ENCODE assay signal across 8 cellular contexts in the genomic region with DNA sequence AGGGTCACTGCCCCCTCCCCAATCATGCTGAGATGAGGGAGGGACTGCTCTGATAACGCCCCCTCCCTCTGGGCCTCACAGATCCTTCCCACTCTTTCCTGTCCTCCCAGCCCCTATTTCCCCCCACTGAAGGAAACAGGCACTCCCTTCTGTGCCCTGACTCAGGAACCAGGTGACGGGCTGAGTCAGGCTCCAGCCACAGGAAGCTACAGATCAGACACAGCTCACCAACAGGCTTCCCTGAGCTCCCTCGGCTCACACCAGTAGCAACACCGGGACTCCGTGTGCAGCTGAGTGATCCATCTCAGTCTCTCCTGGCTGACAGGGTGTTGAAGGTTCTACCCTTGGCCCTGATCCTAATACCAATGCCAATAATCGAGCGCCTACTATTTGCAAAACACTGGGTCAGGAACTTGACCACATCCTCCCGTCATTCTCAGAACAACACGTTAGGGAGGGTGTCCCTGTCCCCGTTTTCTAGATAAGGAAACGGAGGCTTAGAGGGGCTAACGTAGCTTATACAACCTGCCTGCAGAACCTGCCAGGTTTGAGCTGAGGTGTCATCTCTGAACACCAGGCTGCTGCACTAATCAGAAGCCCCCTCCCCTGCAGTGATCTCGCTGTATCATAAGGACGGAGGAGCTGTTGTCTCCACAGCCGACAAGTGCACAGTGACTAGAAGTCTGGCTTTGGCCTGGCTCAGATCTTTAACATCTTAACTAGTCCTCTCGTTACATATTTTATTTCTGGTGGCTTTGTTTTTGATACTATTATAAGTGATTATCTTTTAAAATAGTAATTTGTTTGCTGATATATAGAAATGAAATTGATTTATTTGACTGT. TPM values are rescaled to one million over a fixed set of nuclear protein-coding genes. Genes with fewer than 3 reads are reported as not detected.
DNase-seq lines count a peak whose midpoint lies in the region; ATAC-seq, FAIRE-seq and TF ChIP-seq lines count a peak whose summit lies in the region.
"Not testable (repeated sequence)": the region's sequence is repeated elsewhere in the genome, so short reads cannot be mapped to it uniquely, and the experiment has no call there.

No MANE protein-coding gene starts in this region.

- DNase-seq in 8988T (peak; percentile 56), NCI-H226 (peak; percentile 86), kidney epithelial cell (ENCODE audit: low read depth) (peak; percentile 65), retinal pigment epithelial cell (ENCODE audit: low read depth) (peak; percentile 66)
- DNase-seq in GM12891 (ENCODE audit: insufficient read length, low spot score); WTC11 (ENCODE audit: low spot score); activated naive CD4-positive, alpha-beta T cell treated with anti-CD3 and anti-CD28 coated beads, Interleukin-2, amount 50 U/mL, for 72 hours (ENCODE audit: low spot score in 2 of 2): not testable (repeated sequence)

- FAIRE-seq in GM12891 (lab: Jason Lieb, UNC): peak; percentile 43

- CTCF ChIA-PET in WTC11 (lab: Charles Lee): not testable (repeated sequence)

- not testable (repeated sequence) for H3K36me3 ChIP-seq in kidney epithelial cell (ENCODE audit: control insufficient read depth, insufficient read depth, low read length)

- ATAC-seq in WTC11 (peak; percentile 22; the same call in 1 of the 2 replicates), esophagus mucosa (peak; percentile 84)
- peak; percentile 94 to 99 for ATAC-seq in activated naive CD4-positive, alpha-beta T cell treated with anti-CD3 and anti-CD28 coated beads, Interleukin-2, amount 50 U/mL, for 72 hours

- not testable (repeated sequence) for H3K4me3 Mint-ChIP-seq in WTC11

- not testable (repeated sequence) for H3K27me3 ChIP-seq in kidney epithelial cell (ENCODE audit: control insufficient read depth, insufficient read depth, low read length)

- POLR2A ChIA-PET in WTC11 (lab: Charles Lee): not testable (repeated sequence)

- not testable (repeated sequence) for TF ChIP-seq CTCF in WTC11 (IDR thresholded peaks at IDR 0.05); kidney epithelial cell (IDR thresholded peaks at IDR 0.05; ENCODE audit: insufficient read depth, low read length, poor library complexity, severe bottlenecking); retinal pigment epithelial cell (conservative IDR thresholded peaks at IDR 0.05; ENCODE audit: low read depth, low read length)

- not testable (repeated sequence) for H3K4me1 Mint-ChIP-seq in WTC11

- H3K27me3 Mint-ChIP-seq in WTC11 (ENCODE audit: low read depth): not testable (repeated sequence)

- not testable (repeated sequence) for TF ChIP-seq POLR2A in GM12891 (IDR thresholded peaks at IDR 0.05; ENCODE audit: low read depth, low read length)

- not testable (repeated sequence) for H3K9me3 Mint-ChIP-seq in WTC11; activated naive CD4-positive, alpha-beta T cell treated with anti-CD3 and anti-CD28 coated beads, Interleukin-2, amount 50 U/mL, for 72 hours

- H3K4me3 ChIP-seq in kidney epithelial cell (ENCODE audit: low read depth, low read length); retinal pigment epithelial cell (ENCODE audit: low read length): not testable (repeated sequence)

- H3K36me3 Mint-ChIP-seq in WTC11; activated naive CD4-positive, alpha-beta T cell treated with anti-CD3 and anti-CD28 coated beads, Interleukin-2, amount 50 U/mL, for 72 hours: not testable (repeated sequence)

- not testable (repeated sequence) for H3K27ac Mint-ChIP-seq in WTC11
- H3K27ac Mint-ChIP-seq in activated naive CD4-positive, alpha-beta T cell treated with anti-CD3 and anti-CD28 coated beads, Interleukin-2, amount 50 U/mL, for 72 hours: peak overlapping the region in 1 of 2 donors; percentile 52

RNA-seq across cellular contexts. Expression of gene ARHGAP27, which starts 13.5 kb away (rescaled TPM):
- 16.0 TPM for polyA plus RNA-seq in GM12891 (2012; ENCODE audit: low read depth, missing spikeins)
- total RNA-seq in WTC11 (2021) (12.9 to 16.0 TPM (median 14.8 TPM) in 3 replicates), esophagus mucosa (69.0 TPM), kidney epithelial cell (36.4 and 51.6 TPM in 2 replicates)
- 10 to 100 TPM; 49.7 to 55.1 TPM for total RNA-seq in activated naive CD4-positive, alpha-beta T cell treated with anti-CD3 and anti-CD28 coated beads, Interleukin-2, amount 50 U/mL, for 72 hours

RNA-seq across cellular contexts. Expression of gene PLEKHM1, which starts 44.4 kb away (rescaled TPM):
- 5.7 TPM for polyA plus RNA-seq in GM12891 (2012; ENCODE audit: low read depth, missing spikeins)
- total RNA-seq in WTC11 (2021) (15.8 to 19.6 TPM (median 17.2 TPM) in 3 replicates), esophagus mucosa (112 TPM), kidney epithelial cell (33.8 and 42.6 TPM in 2 replicates)
- total RNA-seq in activated naive CD4-positive, alpha-beta T cell treated with anti-CD3 and anti-CD28 coated beads, Interleukin-2, amount 50 U/mL, for 72 hours: 10 to 100 TPM; 22.9 to 33.7 TPM

Comparison
In these comparisons a context has a peak if more than half of its experiments do, and no peak if none do; other contexts are left out.
1. ATAC-seq: peak in every context shown above with its lines; median percentile 96 in activated naive CD4-positive, alpha-beta T cell treated with anti-CD3 and anti-CD28 coated beads, Interleukin-2, amount 50 U/mL, for 72 hours; 84 in esophagus mucosa; 22 in WTC11.